In the genomic region with DNA sequence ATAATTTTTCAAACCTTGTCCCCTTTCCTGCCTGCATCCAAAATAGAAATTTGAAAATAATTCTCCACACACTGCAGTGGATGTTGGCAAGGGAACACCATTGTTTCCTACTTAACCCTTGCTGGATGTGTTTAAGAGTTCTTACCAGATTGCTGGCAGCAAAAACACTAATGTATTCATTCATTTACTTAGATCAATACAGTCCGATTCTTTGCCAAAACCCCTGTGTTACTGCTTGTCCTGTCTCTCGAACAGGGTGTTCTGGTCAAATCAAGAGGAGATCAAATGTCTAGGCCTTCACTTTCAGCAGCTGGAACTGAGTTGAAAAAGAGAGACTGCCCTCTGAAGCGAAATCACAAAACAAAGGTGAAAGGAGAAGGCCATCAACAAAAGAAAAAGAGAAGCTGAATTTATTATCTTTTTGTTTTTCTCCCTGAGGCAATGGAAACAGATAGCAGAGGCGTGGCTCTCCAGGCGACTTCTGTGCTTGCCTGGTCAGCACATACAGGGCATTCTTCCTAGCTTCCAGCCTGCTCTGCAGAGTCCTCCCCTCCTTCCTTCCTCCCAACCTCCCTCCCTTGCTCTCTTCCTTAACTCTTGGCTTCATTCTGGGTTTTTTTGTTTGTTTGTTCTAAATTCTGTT, we compare ENCODE assay signal across 11 cellular contexts. TPM values are rescaled to one million over a fixed set of nuclear protein-coding genes. Genes with fewer than 3 reads are reported as not detected.
A peak's percentile ranks its signal among the peaks of the same experiment; 100 is the strongest.
DNase-seq lines count a peak whose midpoint lies in the region; ATAC-seq, FAIRE-seq and TF ChIP-seq lines count a peak whose summit lies in the region.
"Had no signal": no experiment of that assay in that cellular context is flagged by ENCODE, and none has a peak within 500 bp of the region (broad histone marks: within the 10 kb centered on the region; RNA-seq: fewer than 3 reads in every experiment).

No MANE protein-coding gene starts in this region.

- no peak for ATAC-seq in HG03108 (IDR thresholded peaks at IDR 0.05; ENCODE audit: unreplicated experiment)
- no peak for ATAC-seq in GM19328 (IDR thresholded peaks at IDR 0.05; ENCODE audit: unreplicated experiment)
- ATAC-seq: CD8-positive, alpha-beta T cell had no signal

- H3K4me1 Mint-ChIP-seq in mesothelial cell of epicardium: peaks cover 42% of the 10 kb centered on the region
- peaks cover 7% of the 10 kb centered on the region for H3K4me1 Mint-ChIP-seq in activated T-cell treated with anti-CD3 and anti-CD28 coated beads, Interleukin-2, amount 50 U/mL, for 24 hours (ENCODE audit: low read depth)

- FAIRE-seq in bronchial epithelial cell (lab: Jason Lieb, UNC): no peak

- H3K36me3 Mint-ChIP-seq in mesothelial cell of epicardium: no peaks in the 10 kb centered on the region
- no peaks in the 10 kb centered on the region for H3K36me3 Mint-ChIP-seq in activated T-cell treated with anti-CD3 and anti-CD28 coated beads, Interleukin-2, amount 50 U/mL, for 24 hours (ENCODE audit: low read depth)
- H3K36me3 Mint-ChIP-seq: CD8-positive, alpha-beta T cell had no signal

- H3K27ac Mint-ChIP-seq in mesothelial cell of epicardium: peak overlapping the region; percentile 78
- no peak overlapping the region for H3K27ac Mint-ChIP-seq in activated T-cell treated with anti-CD3 and anti-CD28 coated beads, Interleukin-2, amount 50 U/mL, for 24 hours
- H3K27ac Mint-ChIP-seq: CD8-positive, alpha-beta T cell had no signal

- H3K27me3 Mint-ChIP-seq in mesothelial cell of epicardium (ENCODE audit: low read depth): no peaks in the 10 kb centered on the region
- no peaks in the 10 kb centered on the region for H3K27me3 Mint-ChIP-seq in activated T-cell treated with anti-CD3 and anti-CD28 coated beads, Interleukin-2, amount 50 U/mL, for 24 hours

- DNase-seq in COR-L47 (lab: John Stamatoyannopoulos, UW) (peak; percentile 73), NCI-H2196 treated with DMSO at 0.1 percent for 48 hours (lab: John Stamatoyannopoulos, UW; ENCODE audit: unreplicated experiment) (peak; percentile 70), bronchial epithelial cell (ENCODE audit: low read depth) (peak; percentile 11), mesothelial cell of epicardium (ENCODE audit: low spot score in 2 of 2, unreplicated experiment in 2 of 2) (no peak), anterior cingulate cortex (lab: John Stamatoyannopoulos, UW) (no peak)
- no peak for DNase-seq in activated T-cell treated with anti-CD3 and anti-CD28 coated beads, Interleukin-2, amount 50 U/mL, for 24 hours
- DNase-seq: activated gamma-delta T cell; CD8-positive, alpha-beta T cell; SW 1271 had no signal

- no peak overlapping the region for H3K4me3 ChIP-seq in bronchial epithelial cell (ENCODE audit: low read depth, low read length)

- no peaks in the 10 kb centered on the region for H3K27me3 ChIP-seq in bronchial epithelial cell (ENCODE audit: control insufficient read depth, insufficient read depth, low read length)

- no peak for TF ChIP-seq CTCF in bronchial epithelial cell (IDR thresholded peaks at IDR 0.05; ENCODE audit: insufficient read depth, low read length, severe bottlenecking)
- TF ChIP-seq CTCF in mesothelial cell of epicardium (IDR thresholded peaks at IDR 0.05; ENCODE audit: unreplicated experiment): no peak

- no peaks in the 10 kb centered on the region for H3K36me3 ChIP-seq in bronchial epithelial cell (ENCODE audit: control insufficient read depth, insufficient read depth, low read length)

- H3K4me3 Mint-ChIP-seq in mesothelial cell of epicardium: no peak overlapping the region
- no peak overlapping the region for H3K4me3 Mint-ChIP-seq in activated T-cell treated with anti-CD3 and anti-CD28 coated beads, Interleukin-2, amount 50 U/mL, for 24 hours
- H3K4me3 Mint-ChIP-seq: CD8-positive, alpha-beta T cell had no signal

- no peaks in the 10 kb centered on the region for H3K9me3 Mint-ChIP-seq in mesothelial cell of epicardium
- no peaks in the 10 kb centered on the region for H3K9me3 Mint-ChIP-seq in activated T-cell treated with anti-CD3 and anti-CD28 coated beads, Interleukin-2, amount 50 U/mL, for 24 hours
- H3K9me3 Mint-ChIP-seq: CD8-positive, alpha-beta T cell had no signal

RNA-seq across cellular contexts. Expression of gene GCM1, which starts 44.1 kb away (rescaled TPM):
- total RNA-seq in bronchial epithelial cell (not detected in 2 replicates), mesothelial cell of epicardium (not detected in 3 replicates)

Comparison
In these comparisons a context has a peak if more than half of its experiments do, and no peak if none do; other contexts are left out.
1. DNase-seq: peak in COR-L47 (single experiment), NCI-H2196 treated with DMSO at 0.1 percent for 48 hours (single experiment) and bronchial epithelial cell (single experiment); none in mesothelial cell of epicardium (0 of 2), anterior cingulate cortex (0 of 58) and activated T-cell treated with anti-CD3 and anti-CD28 coated beads, Interleukin-2, amount 50 U/mL, for 24 hours (single experiment).